24 cellular contexts compared by ENCODE assay signal in the genomic region with DNA sequence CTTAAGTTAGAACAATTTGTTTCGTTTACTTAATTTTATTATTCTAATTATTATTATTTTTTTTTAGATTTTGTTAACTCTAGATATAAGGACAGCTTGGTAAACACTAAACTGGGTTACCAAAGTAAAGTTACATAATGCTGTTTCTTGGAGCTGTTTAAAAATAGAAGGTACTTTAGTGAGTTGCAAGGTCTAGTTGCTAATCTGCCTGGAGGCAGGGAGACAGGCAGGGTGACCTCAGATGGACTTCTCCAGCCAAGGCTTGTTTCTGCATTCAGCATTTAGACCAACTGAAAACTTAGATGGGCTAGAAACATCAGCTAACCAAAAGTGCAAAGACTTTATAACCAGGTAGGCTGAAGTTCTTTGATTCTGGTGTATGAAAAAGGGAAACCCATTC.
DNase-seq lines count a peak whose midpoint lies in the region; ATAC-seq, FAIRE-seq and TF ChIP-seq lines count a peak whose summit lies in the region.
"Had no signal": no experiment of that assay in that cellular context is flagged by ENCODE, and none has a peak within 500 bp of the region (broad histone marks: within the 10 kb centered on the region; RNA-seq: fewer than 3 reads in every experiment).

No MANE protein-coding gene starts in this region.

- WGBS in K562 (ENCODE audit: insufficient coverage, low coverage, missing lambda C conversion rate): 52% methylated on average over 1 of the region's 1 CpG

- no peak for TF ChIP-seq RAD21 in K562 (CRISPR knock-in tag; conservative IDR thresholded peaks at IDR 0.05 in 1 of 2, IDR thresholded peaks at IDR 0.05 in 1 of 2)

- in situ Hi-C loops in K562 (cut with MboI): no loop called here

- H3K27me3 ChIP-seq in K562 (ENCODE audit: control insufficient read depth in 2 of 2, insufficient read depth in 2 of 2, low read length in 2 of 2): no peaks in the 10 kb centered on the region
- H3K27me3 ChIP-seq: BE2C; BLaER1 treated with 17β-estradiol and CSF1 and Interleukin-3, amounts not matched to agents 10 nM and 100 nM had no signal

- DNase-seq in Right ventricle myocardium superior (no peak), cardiac septum (ENCODE audit: low spot score) (no peak), K562 (ENCODE audit: extremely low read depth in 1 of 4, low spot score in 3 of 4) (no peak), left ventricle myocardium superior (no peak)
- DNase-seq: 8988T; ACHN; AML-193; BE2C; CD4-positive, alpha-beta T cell; CD8-positive, alpha-beta memory T cell; DMS 273 treated with DMSO at 0.1 percent for 48 hours; DMS53; DMS79 treated with DMSO at 0.1 percent for 48 hours; GF-D8; H9 had no signal

- intact Hi-C loops in Right ventricle myocardium superior (cut with DNase I): no loop called here
- intact Hi-C loops in cardiac septum (cut with DNase I): no loop called here
- intact Hi-C loops in K562 (cut with micrococcal nuclease): no loop called here
- intact Hi-C loops in left ventricle myocardium superior (cut with micrococcal nuclease): no loop called here

- CTCF ChIA-PET in K562 (lab: Yijun Ruan, JAX; ENCODE audit: low intra/inter-chr PET ratio): no interaction called here

- H3K36me3 ChIP-seq in K562 (ENCODE audit: control insufficient read depth, insufficient read depth, low read length): peaks cover 72% of the 10 kb centered on the region
- H3K36me3 ChIP-seq: BE2C; BLaER1 treated with 17β-estradiol and CSF1 and Interleukin-3, amounts not matched to agents 10 nM and 100 nM had no signal

- no peaks in the 10 kb centered on the region; the same call in 1 of the 2 replicates for H4K20me1 ChIP-seq in K562 (replicated peaks; ENCODE audit: control insufficient read depth, insufficient read depth, low read length)
- H4K20me1 ChIP-seq: BLaER1 treated with 17β-estradiol and CSF1 and Interleukin-3, amounts not matched to agents 10 nM and 100 nM had no signal

- H3K9me1 ChIP-seq in K562 (ENCODE audit: control insufficient read depth, insufficient read depth, low read length): no peaks in the 10 kb centered on the region

- H3K4me1 ChIP-seq in K562 (replicated peaks in 1 of 2; ENCODE audit: control insufficient read depth in 2 of 2, insufficient read depth in 2 of 2, low read length in 2 of 2): peaks cover 0 to 31% of the 10 kb centered on the region in 2 experiments; a peak in 3 of 5 replicates
- H3K4me1 ChIP-seq: A549, BE2C had no signal

- H3K9ac ChIP-seq in K562 (ENCODE audit: insufficient read depth in 1 of 2, low read depth in 2 of 2, low read length in 2 of 2): no peak overlapping the region
- H3K9ac ChIP-seq: BLaER1 treated with 17β-estradiol and CSF1 and Interleukin-3, amounts not matched to agents 10 nM and 100 nM had no signal

- FAIRE-seq in K562 (lab: Jason Lieb, UNC): no peak
- FAIRE-seq: A549, D721Med, GM12891, GM18507 had no signal

- H3K9me3 ChIP-seq in K562 (replicated peaks; ENCODE audit: control insufficient read depth, insufficient read depth, low read depth, low read length): no peaks in the 10 kb centered on the region; the same call in 1 of the 2 replicates
- H3K9me3 ChIP-seq: A549; BE2C; BLaER1 treated with 17β-estradiol and CSF1 and Interleukin-3, amounts not matched to agents 10 nM and 100 nM had no signal

- BruUV-seq in K562 (replicated peaks; lab: Mats Ljungman, UMichigan): no TSS peak

- TF ChIP-seq POLR2A in K562 (conservative IDR thresholded peaks at IDR 0.05): no peak

- H2AFZ ChIP-seq in K562 (ENCODE audit: low read depth, low read length): no peak overlapping the region
- H2AFZ ChIP-seq: GM23338 had no signal

- H3K27ac ChIP-seq in K562 (ENCODE audit: extremely low read depth, low read depth, low read length): no peak overlapping the region
- H3K27ac ChIP-seq: A549; BLaER1 treated with 17β-estradiol and CSF1 and Interleukin-3, amounts not matched to agents 10 nM and 100 nM had no signal

- H3K4me2 ChIP-seq in K562 (ENCODE audit: insufficient read depth, low read length): no peak overlapping the region
- H3K4me2 ChIP-seq: A549; BLaER1 treated with 17β-estradiol and CSF1 and Interleukin-3, amounts not matched to agents 10 nM and 100 nM; GM23338 had no signal

- no peak overlapping the region for H3K4me3 ChIP-seq in K562
- H3K4me3 ChIP-seq: A549; BLaER1 treated with 17β-estradiol and CSF1 and Interleukin-3, amounts not matched to agents 10 nM and 100 nM; GM23338 had no signal

- ATAC-seq in Right ventricle myocardium superior (ENCODE audit: poor library complexity) (peak; percentile 93), K562 (peak; percentile 16; the same call in 1 of the 3 replicates), left ventricle myocardium superior (peak; percentile 93), GM21529 (IDR thresholded peaks at IDR 0.05; ENCODE audit: unreplicated experiment) (no peak), GM21367 (IDR thresholded peaks at IDR 0.05; ENCODE audit: unreplicated experiment) (no peak)
- ATAC-seq: A549, GM23338, HCT116 had no signal

- no peak for TF ChIP-seq EP300 in K562 (IDR thresholded peaks at IDR 0.05; ENCODE audit: low read length)

- POLR2A ChIA-PET in K562 (lab: Yijun Ruan, JAX): interaction anchor here (1.0 kb wide), 1 partner anchor 12 kb away, joined by 3 read pairs; no protein-coding TSS in a partner anchor

- no peak for TF ChIP-seq CTCF in K562 (IDR thresholded peaks at IDR 0.05 in 2 of 3, conservative IDR thresholded peaks at IDR 0.05 in 1 of 3; ENCODE audit: insufficient read depth in 2 of 3, low read depth in 1 of 3, low read length in 3 of 3)

- peaks cover 100% of the 10 kb centered on the region for H3K79me2 ChIP-seq in K562 (ENCODE audit: control insufficient read depth, insufficient read depth, low read length)

TF ChIP-seq in K562, 482 proteins besides CTCF, POLR2A, EP300 and RAD21 (continues in another document):
- TF ChIP-seq, protein P1, sequence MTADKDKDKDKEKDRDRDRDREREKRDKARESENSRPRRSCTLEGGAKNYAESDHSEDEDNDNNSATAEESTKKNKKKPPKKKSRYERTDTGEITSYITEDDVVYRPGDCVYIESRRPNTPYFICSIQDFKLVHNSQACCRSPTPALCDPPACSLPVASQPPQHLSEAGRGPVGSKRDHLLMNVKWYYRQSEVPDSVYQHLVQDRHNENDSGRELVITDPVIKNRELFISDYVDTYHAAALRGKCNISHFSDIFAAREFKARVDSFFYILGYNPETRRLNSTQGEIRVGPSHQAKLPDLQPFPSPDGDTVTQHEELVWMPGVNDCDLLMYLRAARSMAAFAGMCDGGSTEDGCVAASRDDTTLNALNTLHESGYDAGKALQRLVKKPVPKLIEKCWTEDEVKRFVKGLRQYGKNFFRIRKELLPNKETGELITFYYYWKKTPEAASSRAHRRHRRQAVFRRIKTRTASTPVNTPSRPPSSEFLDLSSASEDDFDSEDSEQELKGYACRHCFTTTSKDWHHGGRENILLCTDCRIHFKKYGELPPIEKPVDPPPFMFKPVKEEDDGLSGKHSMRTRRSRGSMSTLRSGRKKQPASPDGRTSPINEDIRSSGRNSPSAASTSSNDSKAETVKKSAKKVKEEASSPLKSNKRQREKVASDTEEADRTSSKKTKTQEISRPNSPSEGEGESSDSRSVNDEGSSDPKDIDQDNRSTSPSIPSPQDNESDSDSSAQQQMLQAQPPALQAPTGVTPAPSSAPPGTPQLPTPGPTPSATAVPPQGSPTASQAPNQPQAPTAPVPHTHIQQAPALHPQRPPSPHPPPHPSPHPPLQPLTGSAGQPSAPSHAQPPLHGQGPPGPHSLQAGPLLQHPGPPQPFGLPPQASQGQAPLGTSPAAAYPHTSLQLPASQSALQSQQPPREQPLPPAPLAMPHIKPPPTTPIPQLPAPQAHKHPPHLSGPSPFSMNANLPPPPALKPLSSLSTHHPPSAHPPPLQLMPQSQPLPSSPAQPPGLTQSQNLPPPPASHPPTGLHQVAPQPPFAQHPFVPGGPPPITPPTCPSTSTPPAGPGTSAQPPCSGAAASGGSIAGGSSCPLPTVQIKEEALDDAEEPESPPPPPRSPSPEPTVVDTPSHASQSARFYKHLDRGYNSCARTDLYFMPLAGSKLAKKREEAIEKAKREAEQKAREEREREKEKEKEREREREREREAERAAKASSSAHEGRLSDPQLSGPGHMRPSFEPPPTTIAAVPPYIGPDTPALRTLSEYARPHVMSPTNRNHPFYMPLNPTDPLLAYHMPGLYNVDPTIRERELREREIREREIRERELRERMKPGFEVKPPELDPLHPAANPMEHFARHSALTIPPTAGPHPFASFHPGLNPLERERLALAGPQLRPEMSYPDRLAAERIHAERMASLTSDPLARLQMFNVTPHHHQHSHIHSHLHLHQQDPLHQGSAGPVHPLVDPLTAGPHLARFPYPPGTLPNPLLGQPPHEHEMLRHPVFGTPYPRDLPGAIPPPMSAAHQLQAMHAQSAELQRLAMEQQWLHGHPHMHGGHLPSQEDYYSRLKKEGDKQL (CRISPR knock-in tag; IDR thresholded peaks at IDR 0.05; ENCODE audit: borderline replicate concordance): no peak
- TF ChIP-seq OTX1 (CRISPR knock-in tag; IDR thresholded peaks at IDR 0.05) (no peak), FIP1L1 (IDR thresholded peaks at IDR 0.05; ENCODE audit: low read depth, low read length, poor library complexity, severe bottlenecking) (no peak), RBM14 (IDR thresholded peaks at IDR 0.05; ENCODE audit: borderline replicate concordance, insufficient read depth, low read depth, low read length) (no peak), TAF7 (tag; IDR thresholded peaks at IDR 0.05) (no peak), ZNF24 (IDR thresholded peaks at IDR 0.05) (no peak), THRAP3 (IDR thresholded peaks at IDR 0.05; ENCODE audit: borderline replicate concordance) (no peak), RHOXF2B (CRISPR knock-in tag; conservative IDR thresholded peaks at IDR 0.05) (no peak), NR2F6 (CRISPR knock-in tag; IDR thresholded peaks at IDR 0.05) (no peak), ZBED1 (IDR thresholded peaks at IDR 0.05) (no peak), ZNF12 (CRISPR knock-in tag; IDR thresholded peaks at IDR 0.05) (no peak), HIVEP1 (CRISPR knock-in tag; IDR thresholded peaks at IDR 0.05) (no peak), CBX1 (IDR thresholded peaks at IDR 0.05; ENCODE audit: low read depth) (no peak)

Comparison
In these comparisons a context has a peak if more than half of its experiments do, and no peak if none do; other contexts are left out.
1. ATAC-seq: peak in Right ventricle myocardium superior (single experiment), K562 (single experiment) and left ventricle myocardium superior (single experiment); none in GM21529 (single experiment) and GM21367 (single experiment).